ENCODE assay signal across 10 cellular contexts in genomic region chr11:130979386-130979972, GRCh38.
DNase-seq lines count a peak whose midpoint lies in the region; ATAC-seq and TF ChIP-seq lines count a peak whose summit lies in the region.
"Had no signal": no experiment of that assay in that cellular context is flagged by ENCODE, and none has a peak within 500 bp of the region (broad histone marks: within the 10 kb centered on the region; RNA-seq: fewer than 3 reads in every experiment).

No MANE protein-coding gene starts in this region.

- no peaks in the 10 kb centered on the region for H3K27me3 Mint-ChIP-seq in activated naive CD4-positive, alpha-beta T cell treated with anti-CD3 and anti-CD28 coated beads, Interleukin-2, amount 10 ng/mL, durations not matched to agents 7 days and 5 days

- H3K4me3 ChIP-seq in NB4 (ENCODE audit: low read depth, low read length) (no peak overlapping the region), choroid plexus epithelial cell (ENCODE audit: low read depth, low read length) (no peak overlapping the region)
- H3K4me3 ChIP-seq: BLaER1 treated with 17β-estradiol and CSF1 and Interleukin-3, amounts not matched to agents 10 nM and 100 nM had no signal

- no peaks in the 10 kb centered on the region for H3K36me3 Mint-ChIP-seq in activated naive CD4-positive, alpha-beta T cell treated with anti-CD3 and anti-CD28 coated beads, Interleukin-2, amount 10 ng/mL, durations not matched to agents 7 days and 5 days

- peak; percentile 39 for TF ChIP-seq CTCF in NB4 (IDR thresholded peaks at IDR 0.05; ENCODE audit: low read depth, low read length)
- TF ChIP-seq CTCF in choroid plexus epithelial cell (conservative IDR thresholded peaks at IDR 0.05; ENCODE audit: low read depth, low read length), result peak; percentile 77

- ATAC-seq in HG03469 (IDR thresholded peaks at IDR 0.05; ENCODE audit: unreplicated experiment) (no peak), HG02884 (IDR thresholded peaks at IDR 0.05; ENCODE audit: unreplicated experiment) (no peak)

- CTCF ChIA-PET in activated naive CD4-positive, alpha-beta T cell treated with anti-CD3 and anti-CD28 coated beads, Interleukin-2, amount 10 ng/mL, durations not matched to agents 7 days and 5 days (lab: Charles Lee), result interaction anchor here (0.7 kb wide), 1 partner anchor 1022 kb away, joined by 4 read pairs; no protein-coding TSS in a partner anchor

- H3K4me1 Mint-ChIP-seq in activated naive CD4-positive, alpha-beta T cell treated with anti-CD3 and anti-CD28 coated beads, Interleukin-2, amount 10 ng/mL, durations not matched to agents 7 days and 5 days, result no peaks in the 10 kb centered on the region

- no peak for TF ChIP-seq POLR2A in NB4 (IDR thresholded peaks at IDR 0.05; ENCODE audit: extremely low read depth, insufficient read length)

- no peaks in the 10 kb centered on the region for H3K9me3 Mint-ChIP-seq in activated naive CD4-positive, alpha-beta T cell treated with anti-CD3 and anti-CD28 coated beads, Interleukin-2, amount 10 ng/mL, durations not matched to agents 7 days and 5 days

- DNase-seq in NCI-H1417 (lab: John Stamatoyannopoulos, UW) (peak in 2 of 3 experiments; percentile 3 to 35), NCI-H1417 treated with DMSO at 0.1 percent for 48 hours (lab: John Stamatoyannopoulos, UW) (no peak), NB4 (ENCODE audit: low read depth) (peak; percentile 21), choroid plexus epithelial cell (ENCODE audit: low read depth) (peak; percentile 75), renal cortical epithelial cell (ENCODE audit: low read depth) (peak; percentile 37)
- DNase-seq in activated naive CD4-positive, alpha-beta T cell treated with anti-CD3 and anti-CD28 coated beads, Interleukin-2, amount 10 ng/mL, durations not matched to agents 7 days and 5 days, result no peak
- DNase-seq: kidney glomerular epithelial cell had no signal

- H3K4me3 Mint-ChIP-seq in activated naive CD4-positive, alpha-beta T cell treated with anti-CD3 and anti-CD28 coated beads, Interleukin-2, amount 10 ng/mL, durations not matched to agents 7 days and 5 days, result no peak overlapping the region

- no peak overlapping the region for H3K27ac Mint-ChIP-seq in activated naive CD4-positive, alpha-beta T cell treated with anti-CD3 and anti-CD28 coated beads, Interleukin-2, amount 10 ng/mL, durations not matched to agents 7 days and 5 days

Comparison
In these comparisons a context has a peak if more than half of its experiments do, and no peak if none do; other contexts are left out.
1. DNase-seq: peak in NCI-H1417 (2 of 3), NB4 (single experiment), choroid plexus epithelial cell (single experiment) and renal cortical epithelial cell (single experiment); none in NCI-H1417 treated with DMSO at 0.1 percent for 48 hours (single experiment) and activated naive CD4-positive, alpha-beta T cell treated with anti-CD3 and anti-CD28 coated beads, Interleukin-2, amount 10 ng/mL, durations not matched to agents 7 days and 5 days (single experiment).